ENCODE assay signal across 26 cellular contexts in genomic region chr20:31915491-31916280, GRCh38. TPM values are rescaled to one million over a fixed set of nuclear protein-coding genes. Genes with fewer than 3 reads are reported as not detected.
"Had no signal": no experiment of that assay in that cellular context is flagged by ENCODE, and none has a peak within 500 bp of the region (broad histone marks: within the 10 kb centered on the region; RNA-seq: fewer than 3 reads in every experiment).

No MANE protein-coding gene starts in this region.

- H3K4me3 ChIP-seq: esophagus muscularis mucosa, heart right ventricle, neural progenitor cell, right lobe of liver, suprapubic skin, transverse colon, vagina had no signal

- H3K36me3 Mint-ChIP-seq: activated naive CD8-positive, alpha-beta T cell treated with anti-CD3 and anti-CD28 coated beads for 36 hours; naive thymus-derived CD4-positive, alpha-beta T cell; neural progenitor cell had no signal

- H3K4me3 Mint-ChIP-seq: activated naive CD8-positive, alpha-beta T cell treated with anti-CD3 and anti-CD28 coated beads for 36 hours; activated T-cell treated with anti-CD3 and anti-CD28 coated beads, Interleukin-2, amount 50 U/mL, for 72 hours; dendritic cell treated with granulocyte-macrophage colony-stimulating factor and Interleukin-4, amounts not matched to agents 40 ng/mL and 50 ng/mL, for 4 days; naive thymus-derived CD4-positive, alpha-beta T cell; neural progenitor cell; stimulated activated naive CD8-positive, alpha-beta T cell treated with anti-CD3 and anti-CD28 coated beads, Interleukin-15, amount 100 ng/mL, for 72 hours had no signal

- H3K9me3 Mint-ChIP-seq: activated naive CD8-positive, alpha-beta T cell treated with anti-CD3 and anti-CD28 coated beads for 36 hours; activated T-cell treated with anti-CD3 and anti-CD28 coated beads, Interleukin-2, amount 50 U/mL, for 72 hours; stimulated activated naive CD8-positive, alpha-beta T cell treated with anti-CD3 and anti-CD28 coated beads, Interleukin-15, amount 100 ng/mL, for 72 hours had no signal

- H3K9me3 ChIP-seq: esophagus muscularis mucosa, heart right ventricle, right lobe of liver, suprapubic skin, transverse colon, vagina had no signal

- H3K4me1 ChIP-seq: esophagus muscularis mucosa, right lobe of liver, suprapubic skin, transverse colon, vagina had no signal

- H3K36me3 ChIP-seq: esophagus muscularis mucosa, heart right ventricle, neural progenitor cell, right lobe of liver, suprapubic skin, transverse colon, vagina, WERI-Rb-1 had no signal

- H3K4me1 Mint-ChIP-seq: activated naive CD8-positive, alpha-beta T cell treated with anti-CD3 and anti-CD28 coated beads for 36 hours; naive thymus-derived CD4-positive, alpha-beta T cell; stimulated activated naive CD8-positive, alpha-beta T cell treated with anti-CD3 and anti-CD28 coated beads, Interleukin-15, amount 100 ng/mL, for 72 hours had no signal

- ATAC-seq: activated T-cell treated with anti-CD3 and anti-CD28 coated beads, Interleukin-2, amount 50 U/mL, for 72 hours; heart right ventricle; left cardiac atrium; naive thymus-derived CD4-positive, alpha-beta T cell; right lobe of liver; stimulated activated naive CD8-positive, alpha-beta T cell treated with anti-CD3 and anti-CD28 coated beads, Interleukin-15, amount 100 ng/mL, for 72 hours had no signal

- H3K27ac ChIP-seq: esophagus muscularis mucosa, heart right ventricle, neural progenitor cell, right lobe of liver, suprapubic skin, transverse colon, vagina, WERI-Rb-1 had no signal

- H3K27me3 ChIP-seq: neural progenitor cell, right lobe of liver, vagina had no signal

- H3K27ac Mint-ChIP-seq: activated naive CD8-positive, alpha-beta T cell treated with anti-CD3 and anti-CD28 coated beads for 36 hours; activated T-cell treated with anti-CD3 and anti-CD28 coated beads, Interleukin-2, amount 50 U/mL, for 72 hours; dendritic cell treated with granulocyte-macrophage colony-stimulating factor and Interleukin-4, amounts not matched to agents 40 ng/mL and 50 ng/mL, for 4 days; naive thymus-derived CD4-positive, alpha-beta T cell; neural progenitor cell had no signal

- DNase-seq: activated CD4-positive, alpha-beta T cell treated with anti-CD3 and anti-CD28 coated beads for 1 hour; activated naive CD8-positive, alpha-beta T cell treated with anti-CD3 and anti-CD28 coated beads for 36 hours; activated T-cell treated with anti-CD3 and anti-CD28 coated beads, Interleukin-2, amount 50 U/mL, for 72 hours; amniotic stem cell; effector CD8-positive, alpha-beta T cell; heart right ventricle; left cardiac atrium; mesenchymal stem cell; naive thymus-derived CD4-positive, alpha-beta T cell; right lobe of liver; small intestine; stimulated activated CD4-positive, alpha-beta T cell treated with anti-CD3 and anti-CD28 coated beads, Interleukin-15, amount 100 ng/mL, for 24 hours; stimulated activated CD4-positive, alpha-beta T cell treated with anti-CD3 and anti-CD28 coated beads, Interleukin-2, amount 100 ng/mL, for 48 hours; stimulated activated naive CD8-positive, alpha-beta T cell treated with anti-CD3 and anti-CD28 coated beads, Interleukin-15, amount 100 ng/mL, for 72 hours; transverse colon; WERI-Rb-1 had no signal

RNA-seq across cellular contexts. Expression of gene TTLL9, which starts 45.3 kb away (rescaled TPM):
- total RNA-seq: activated CD8-positive, alpha-beta memory T cell treated with anti-CD3 and anti-CD28 coated beads for 36 hours; activated naive CD8-positive, alpha-beta T cell treated with anti-CD3 and anti-CD28 coated beads for 36 hours; activated T-cell treated with anti-CD3 and anti-CD28 coated beads, Interleukin-2, amount 50 U/mL, for 72 hours; endothelial cell of umbilical vein; naive thymus-derived CD4-positive, alpha-beta T cell; right lobe of liver; transverse colon; vagina had no signal

RNA-seq across cellular contexts. Expression of gene DUSP15, which starts 45.4 kb away (rescaled TPM):
- total RNA-seq: activated CD8-positive, alpha-beta memory T cell treated with anti-CD3 and anti-CD28 coated beads for 36 hours; activated naive CD8-positive, alpha-beta T cell treated with anti-CD3 and anti-CD28 coated beads for 36 hours; activated T-cell treated with anti-CD3 and anti-CD28 coated beads, Interleukin-2, amount 50 U/mL, for 72 hours; endothelial cell of umbilical vein; naive thymus-derived CD4-positive, alpha-beta T cell; pulmonary artery endothelial cell had no signal

RNA-seq across cellular contexts. Expression of gene XKR7, which starts 52.3 kb away (rescaled TPM):
- total RNA-seq: activated T-cell treated with anti-CD3 and anti-CD28 coated beads, Interleukin-2, amount 50 U/mL, for 72 hours; esophagus muscularis mucosa; heart right ventricle; left cardiac atrium; lower leg skin; mucosa of gallbladder; pulmonary artery endothelial cell; right lobe of liver; suprapubic skin; vagina had no signal
